18 cellular contexts compared by ENCODE assay signal in the genomic region with DNA sequence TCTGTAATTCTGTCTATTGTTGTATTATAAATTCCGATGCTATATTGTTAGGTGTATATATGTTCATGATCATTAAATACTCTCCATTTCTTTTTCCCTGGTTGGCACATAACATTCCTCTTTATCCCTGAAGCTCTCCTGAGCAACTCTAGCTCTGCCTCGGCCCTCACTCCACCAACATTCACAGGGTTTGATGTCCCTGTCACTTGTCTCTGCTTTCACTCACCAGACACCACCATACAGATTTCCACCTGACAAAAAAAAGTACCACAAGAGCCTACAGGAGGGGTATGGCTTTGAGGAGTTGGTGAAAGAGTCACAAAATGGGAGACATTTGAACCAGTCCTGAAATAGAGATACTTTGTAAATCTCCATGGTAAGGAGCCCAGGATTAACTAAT. TPM values are rescaled to one million over a fixed set of nuclear protein-coding genes. Genes with fewer than 3 reads are reported as not detected.
DNase-seq lines count a peak whose midpoint lies in the region; ATAC-seq, FAIRE-seq and TF ChIP-seq lines count a peak whose summit lies in the region.
"Had no signal": no experiment of that assay in that cellular context is flagged by ENCODE, and none has a peak within 500 bp of the region (broad histone marks: within the 10 kb centered on the region; RNA-seq: fewer than 3 reads in every experiment).

No MANE protein-coding gene starts in this region.

- H3K27ac Mint-ChIP-seq in astrocyte (ENCODE audit: unreplicated experiment) = no peak overlapping the region
- H3K27ac Mint-ChIP-seq in activated T-helper 17 cell treated with anti-CD3 and anti-CD28 coated beads, Interleukin-2, amount 50 U/mL, for 72 hours = no peak overlapping the region
- H3K27ac Mint-ChIP-seq: CD4-positive, alpha-beta memory T cell had no signal

- H3K9me3 Mint-ChIP-seq in astrocyte (ENCODE audit: unreplicated experiment) = peaks cover 6% of the 10 kb centered on the region
- no peaks in the 10 kb centered on the region for H3K9me3 Mint-ChIP-seq in activated T-helper 17 cell treated with anti-CD3 and anti-CD28 coated beads, Interleukin-2, amount 50 U/mL, for 72 hours

- peaks cover 5% of the 10 kb centered on the region for H3K4me1 ChIP-seq in cardiac muscle cell (ENCODE audit: low read depth)
- H3K4me1 ChIP-seq in astrocyte (ENCODE audit: insufficient read depth, low read length) = no peaks in the 10 kb centered on the region
- H3K4me1 ChIP-seq: BE2C had no signal

- intact Hi-C loops in Right ventricle myocardium inferior (cut with DNase I) (no loop called here), left ventricle myocardium superior (cut with micrococcal nuclease) (no loop called here)

- no peaks in the 10 kb centered on the region for H4K20me1 ChIP-seq in astrocyte (ENCODE audit: insufficient read depth, low read length)

- H3K4me3 ChIP-seq in cardiac muscle cell = no peak overlapping the region
- no peak overlapping the region for H3K4me3 ChIP-seq in astrocyte (ENCODE audit: insufficient read depth, low read depth, low read length)
- H3K4me3 ChIP-seq: GM23248 had no signal

- H3K79me2 ChIP-seq in astrocyte (ENCODE audit: insufficient read depth, low read length) = no peaks in the 10 kb centered on the region

- H3K9me3 ChIP-seq in cardiac muscle cell (ENCODE audit: low read depth) = no peaks in the 10 kb centered on the region
- H3K9me3 ChIP-seq in astrocyte (ENCODE audit: insufficient read depth, low read depth, low read length) = no peaks in the 10 kb centered on the region
- H3K9me3 ChIP-seq: BE2C had no signal

- no peak overlapping the region for H3K4me2 ChIP-seq in astrocyte (ENCODE audit: low read length)

- H2AFZ ChIP-seq in astrocyte (ENCODE audit: low read depth, low read length) = no peak overlapping the region
- H2AFZ ChIP-seq: GM23248 had no signal

- no peak overlapping the region for H3K9ac ChIP-seq in astrocyte (ENCODE audit: low read length)
- H3K9ac ChIP-seq: GM23248 had no signal

- H3K27me3 ChIP-seq in cardiac muscle cell (peaks cover 3% of the 10 kb centered on the region), astrocyte (ENCODE audit: insufficient read depth, low read length) (peaks cover 34% of the 10 kb centered on the region)

- H3K4me3 Mint-ChIP-seq in astrocyte (ENCODE audit: unreplicated experiment) = peak overlapping the region; percentile 2
- H3K4me3 Mint-ChIP-seq in activated T-helper 17 cell treated with anti-CD3 and anti-CD28 coated beads, Interleukin-2, amount 50 U/mL, for 72 hours = no peak overlapping the region

- ATAC-seq in Right ventricle myocardium inferior (no peak), left ventricle myocardium superior (peak; percentile 92), GM21447 (IDR thresholded peaks at IDR 0.05; ENCODE audit: unreplicated experiment) (no peak)
- no peak for ATAC-seq in activated T-helper 17 cell treated with anti-CD3 and anti-CD28 coated beads, Interleukin-2, amount 50 U/mL, for 72 hours (replicated peaks)

- no peaks in the 10 kb centered on the region for H3K36me3 Mint-ChIP-seq in astrocyte (ENCODE audit: low read depth, unreplicated experiment)
- H3K36me3 Mint-ChIP-seq in activated T-helper 17 cell treated with anti-CD3 and anti-CD28 coated beads, Interleukin-2, amount 50 U/mL, for 72 hours (ENCODE audit: low read depth) = no peaks in the 10 kb centered on the region
- H3K36me3 Mint-ChIP-seq: CD4-positive, alpha-beta memory T cell had no signal

- peaks cover 5% of the 10 kb centered on the region for H3K4me1 Mint-ChIP-seq in astrocyte (ENCODE audit: low read depth, unreplicated experiment)
- peaks cover 5% of the 10 kb centered on the region for H3K4me1 Mint-ChIP-seq in activated T-helper 17 cell treated with anti-CD3 and anti-CD28 coated beads, Interleukin-2, amount 50 U/mL, for 72 hours

- TF ChIP-seq CTCF in cardiac muscle cell (IDR thresholded peaks at IDR 0.05; ENCODE audit: low read depth, low read length) (no peak), astrocyte (IDR thresholded peaks at IDR 0.05; ENCODE audit: insufficient read depth, low read depth, low read length) (no peak)

- peaks cover 51% of the 10 kb centered on the region for H3K27me3 Mint-ChIP-seq in astrocyte (ENCODE audit: low read depth, unreplicated experiment)
- H3K27me3 Mint-ChIP-seq in activated T-helper 17 cell treated with anti-CD3 and anti-CD28 coated beads, Interleukin-2, amount 50 U/mL, for 72 hours = peaks cover 22% of the 10 kb centered on the region

- peak overlapping the region; percentile 37 for H3K27ac ChIP-seq in cardiac muscle cell
- no peak overlapping the region for H3K27ac ChIP-seq in astrocyte (ENCODE audit: low read depth, low read length)
- H3K27ac ChIP-seq: C4-2B, GM23248 had no signal

- DNase-seq in cardiac muscle cell (ENCODE audit: low read depth in 1 of 2, low spot score in 1 of 2) (peak in 1 of 2 donors; percentile 87), Right ventricle myocardium inferior (ENCODE audit: missing footprints) (no peak), astrocyte (ENCODE audit: low read depth) (no peak), left ventricle myocardium superior (no peak), GM19238 (ENCODE audit: insufficient read length, low spot score) (no peak)
- DNase-seq: BE2C; CD4-positive, alpha-beta memory T cell; DMS153; DND-41; GDM1; GM23248 had no signal

- FAIRE-seq in astrocyte (lab: Jason Lieb, UNC) = no peak
- FAIRE-seq: A204.1, D721Med, H54 had no signal

- H3K36me3 ChIP-seq in cardiac muscle cell (no peaks in the 10 kb centered on the region), astrocyte (ENCODE audit: insufficient read depth, low read length) (no peaks in the 10 kb centered on the region)
- H3K36me3 ChIP-seq: BE2C had no signal

RNA-seq across cellular contexts. Expression of a gene that starts 8.8 kb away (rescaled TPM):
- total RNA-seq in cardiac muscle cell (2.8 and 3.2 TPM in 2 replicates), Right ventricle myocardium inferior (0.65 TPM), astrocyte (not detected in 2 replicates), left ventricle myocardium superior (2.7 TPM)
- 3.4 and 5.3 TPM in 2 replicates for polyA plus RNA-seq in cardiac muscle cell
- total RNA-seq in activated T-helper 17 cell treated with anti-CD3 and anti-CD28 coated beads, Interleukin-2, amount 50 U/mL, for 72 hours = under 1 TPM in 1 of 2 donors, not detected in 1; 0.08 TPM
- total RNA-seq: CD4-positive, alpha-beta memory T cell; GM23248 had no signal
- polyA plus RNA-seq: AG04450, GM23248 had no signal

RNA-seq across cellular contexts. Expression of a gene that starts 23.2 kb away (rescaled TPM):
- total RNA-seq in cardiac muscle cell (not detected in 2 replicates), Right ventricle myocardium inferior (not detected), astrocyte (not detected in 2 replicates), left ventricle myocardium superior (not detected)
- polyA plus RNA-seq in cardiac muscle cell = not detected in 2 replicates
- not detected for total RNA-seq in activated T-helper 17 cell treated with anti-CD3 and anti-CD28 coated beads, Interleukin-2, amount 50 U/mL, for 72 hours
- total RNA-seq: CD4-positive, alpha-beta memory T cell; GM23248 had no signal
- polyA plus RNA-seq: AG04450; CD4-positive, alpha-beta memory T cell; GM23248 had no signal

RNA-seq across cellular contexts. Expression of a gene that starts 38.2 kb away (rescaled TPM):
- total RNA-seq in cardiac muscle cell (not detected in 2 replicates), Right ventricle myocardium inferior (not detected), astrocyte (not detected in 2 replicates), left ventricle myocardium superior (not detected)
- not detected in 2 replicates for polyA plus RNA-seq in cardiac muscle cell
- not detected for total RNA-seq in activated T-helper 17 cell treated with anti-CD3 and anti-CD28 coated beads, Interleukin-2, amount 50 U/mL, for 72 hours
- total RNA-seq: CD4-positive, alpha-beta memory T cell; GM23248 had no signal
- polyA plus RNA-seq: AG04450; CD4-positive, alpha-beta memory T cell; GM23248 had no signal

RNA-seq across cellular contexts. Expression of a gene that starts 53.4 kb away (rescaled TPM):
- total RNA-seq in cardiac muscle cell (not detected in 2 replicates), Right ventricle myocardium inferior (not detected), astrocyte (not detected in 2 replicates), left ventricle myocardium superior (not detected)
- polyA plus RNA-seq in cardiac muscle cell = not detected in 2 replicates
- not detected for total RNA-seq in activated T-helper 17 cell treated with anti-CD3 and anti-CD28 coated beads, Interleukin-2, amount 50 U/mL, for 72 hours
- total RNA-seq: CD4-positive, alpha-beta memory T cell; GM23248 had no signal
- polyA plus RNA-seq: AG04450; CD4-positive, alpha-beta memory T cell; GM23248 had no signal
